26 cellular contexts compared by ENCODE assay signal in genomic region chr11:85766801-85767200, GRCh38. TPM values are rescaled to one million over a fixed set of nuclear protein-coding genes. Genes with fewer than 3 reads are reported as not detected.
DNase-seq lines count a peak whose midpoint lies in the region; ATAC-seq and TF ChIP-seq lines count a peak whose summit lies in the region.
"Had no signal": no experiment of that assay in that cellular context is flagged by ENCODE, and none has a peak within 500 bp of the region (broad histone marks: within the 10 kb centered on the region; RNA-seq: fewer than 3 reads in every experiment).

No MANE protein-coding gene starts in this region.

- H3K27me3 ChIP-seq in neural cell (ENCODE audit: insufficient read depth, low read depth, low read length), result no peaks in the 10 kb centered on the region
- H3K27me3 ChIP-seq in uterus, result no peaks in the 10 kb centered on the region
- no peaks in the 10 kb centered on the region for H3K27me3 ChIP-seq in stomach
- H3K27me3 ChIP-seq: BLaER1, cardiac muscle cell, MG63, Peyer's patch had no signal

- WGBS in stomach, 5 donors, result 68 to 75% (median 72%) methylated on average over 3 of the region's 3 CpGs

- no peaks in the 10 kb centered on the region for H3K79me2 ChIP-seq in neural cell (replicated peaks; ENCODE audit: insufficient read depth, low read length)

- no peak overlapping the region for H3K27ac ChIP-seq in neural cell (ENCODE audit: low read length)
- peak overlapping the region; percentile 7 to 17 for H3K27ac ChIP-seq in uterus
- H3K27ac ChIP-seq in stomach, result peak overlapping the region in 1 of 5 donors; percentile 44
- H3K27ac ChIP-seq: 22Rv1, BLaER1, cardiac muscle cell, Peyer's patch, thoracic aorta had no signal

- no peak for ATAC-seq in GM18505 (IDR thresholded peaks at IDR 0.05; ENCODE audit: unreplicated experiment)
- ATAC-seq: activated CD8-positive, alpha-beta T cell treated with anti-CD3 and anti-CD28 coated beads, Interleukin-2, amount 10 ng/mL, durations not matched to agents 7 days and 5 days; K562; naive thymus-derived CD4-positive, alpha-beta T cell had no signal

- H3F3A ChIP-seq in neural cell (ENCODE audit: insufficient read depth, low read length, poor library complexity, severe bottlenecking), result no peaks in the 10 kb centered on the region

- H4K20me1 ChIP-seq in neural cell (ENCODE audit: insufficient read depth), result no peaks in the 10 kb centered on the region
- H4K20me1 ChIP-seq: BLaER1 had no signal

- TF ChIP-seq EP300 in neural cell (conservative IDR thresholded peaks at IDR 0.05; ENCODE audit: poor library complexity, severe bottlenecking) (peak; percentile 75), stomach (IDR thresholded peaks at IDR 0.05) (no peak)

- DNase-seq in NCI-H526 (lab: John Stamatoyannopoulos, UW) (peak; percentile 28 to 40), NCI-H526 treated with DMSO at 0.1 percent for 48 hours (lab: John Stamatoyannopoulos, UW) (no peak), fibroblast of peridontal ligament (ENCODE audit: extremely low read depth) (peak; percentile 87), uterus (no peak), stomach (no peak), DMS 273 (lab: John Stamatoyannopoulos, UW; ENCODE audit: unreplicated experiment) (no peak)
- DNase-seq: activated CD8-positive, alpha-beta T cell treated with anti-CD3 and anti-CD28 coated beads, Interleukin-2, amount 10 ng/mL, durations not matched to agents 7 days and 5 days; activated naive CD4-positive, alpha-beta T cell; amygdala; Caco-2; mammary epithelial cell; MG63; naive thymus-derived CD4-positive, alpha-beta T cell; NCI-H1436; NCI-H2107; Peyer's patch; posterior cingulate gyrus; stimulated activated CD4-positive, alpha-beta T cell treated with anti-CD3 and anti-CD28 coated beads, Interleukin-4, amount 100 ng/mL, for 1 hour; stimulated activated naive CD4-positive, alpha-beta T cell had no signal

- H3K4me1 ChIP-seq in uterus (no peaks in the 10 kb centered on the region), stomach (no peaks in the 10 kb centered on the region)
- H3K4me1 ChIP-seq: BLaER1, Caco-2 had no signal

- TF ChIP-seq POLR2A in uterus (IDR thresholded peaks at IDR 0.05), result no peak
- no peak for TF ChIP-seq POLR2A in stomach (IDR thresholded peaks at IDR 0.05)
- no peak for TF ChIP-seq POLR2A in GM18505 (IDR thresholded peaks at IDR 0.05; ENCODE audit: borderline replicate concordance, extremely low read depth, insufficient read depth, insufficient read length)

- no peak for TF ChIP-seq RAD21 in neural cell (conservative IDR thresholded peaks at IDR 0.05)

- no peak for TF ChIP-seq CTCF in neural cell (IDR thresholded peaks at IDR 0.05; ENCODE audit: poor library complexity, severe bottlenecking)
- TF ChIP-seq CTCF in uterus (IDR thresholded peaks at IDR 0.05), result no peak
- TF ChIP-seq CTCF in stomach (IDR thresholded peaks at IDR 0.05), result no peak

- H3K4me3 ChIP-seq in neural cell (ENCODE audit: low read length) (no peak overlapping the region), uterus (no peak overlapping the region), stomach (no peak overlapping the region)
- H3K4me3 ChIP-seq: BLaER1, cardiac muscle cell, K562, MG63, Peyer's patch, thoracic aorta had no signal

- no peak overlapping the region for H2AFZ ChIP-seq in neural cell (ENCODE audit: low read depth, low read length)

- H3K9me3 ChIP-seq in neural cell (ENCODE audit: low read length) (no peaks in the 10 kb centered on the region), uterus (no peaks in the 10 kb centered on the region), stomach (peaks cover 0 to 7% (median 0%) of the 10 kb centered on the region in 4 donors)
- H3K9me3 ChIP-seq: BLaER1, Caco-2, Peyer's patch, thoracic aorta had no signal

- H3K36me3 ChIP-seq in neural cell (ENCODE audit: insufficient read depth, low read length) (no peaks in the 10 kb centered on the region), uterus (no peaks in the 10 kb centered on the region), stomach (no peaks in the 10 kb centered on the region)
- H3K36me3 ChIP-seq: BLaER1, cardiac muscle cell, MG63, Peyer's patch, thoracic aorta had no signal

- no peak overlapping the region for H3K4me2 ChIP-seq in neural cell (ENCODE audit: low read length)
- H3K4me2 ChIP-seq: BLaER1 had no signal

- intact Hi-C loops in uterus (cut with DNase I; ENCODE audit: low total_unique reads), result no loop called here
- intact Hi-C loops in stomach (cut with DNase I; ENCODE audit: low total_unique reads), result no loop called here

- H3K9ac ChIP-seq in neural cell (ENCODE audit: low read length), result no peak overlapping the region
- H3K9ac ChIP-seq: BLaER1 had no signal

- H3K9me2 ChIP-seq in neural cell (ENCODE audit: insufficient read depth, low read length), result no peaks in the 10 kb centered on the region

TF ChIP-seq in neural cell, 6 proteins besides CTCF, POLR2A, EP300 and RAD21:
- TF ChIP-seq TAF1 (IDR thresholded peaks at IDR 0.05; ENCODE audit: low read depth) (no peak), POLR2AphosphoS5 (IDR thresholded peaks at IDR 0.05) (peak; percentile 62), EZH2 (IDR thresholded peaks at IDR 0.05; ENCODE audit: borderline replicate concordance, insufficient read depth, low read length, poor library complexity, severe bottlenecking) (no peak), MXI1 (conservative IDR thresholded peaks at IDR 0.05; ENCODE audit: poor library complexity, severe bottlenecking) (no peak), SMC3 (conservative IDR thresholded peaks at IDR 0.05; ENCODE audit: poor library complexity) (no peak), REST (IDR thresholded peaks at IDR 0.05; ENCODE audit: borderline replicate concordance) (no peak)
TF ChIP-seq in neural cell: peak in this region for 1.

RNA-seq across cellular contexts. Expression of gene SYTL2, which starts 44.1 kb away (rescaled TPM):
- polyA plus RNA-seq in neural cell, result 2.3 and 4.5 TPM in 2 replicates
- polyA minus RNA-seq in neural cell, result 2.9 and 3.8 TPM in 2 replicates
- 10 to 100 TPM; 33.0 to 77.4 (median 39.7) TPM for total RNA-seq in uterus
- total RNA-seq in stomach, result 100 to 1,000 TPM; 151 to 391 (median 255) TPM
- polyA plus RNA-seq in stomach, result 10 to 100 TPM in 2 of 3 donors, 1 to 10 TPM in 1; 5.4 to 86.1 (median 11.4) TPM

Comparison
In these comparisons a context has a peak if more than half of its experiments do, and no peak if none do; other contexts are left out.
1. DNase-seq: peak in NCI-H526 (2 of 2) and fibroblast of peridontal ligament (single experiment); none in NCI-H526 treated with DMSO at 0.1 percent for 48 hours (single experiment), uterus (0 of 2), stomach (single experiment) and DMS 273 (single experiment).